ENCODE assay signal across 17 cellular contexts in genomic region chr21:43608664-43609063, GRCh38. TPM values are rescaled to one million over a fixed set of nuclear protein-coding genes. Genes with fewer than 3 reads are reported as not detected.
DNase-seq lines count a peak whose midpoint lies in the region; FAIRE-seq and TF ChIP-seq lines count a peak whose summit lies in the region.
"Had no signal": no experiment of that assay in that cellular context is flagged by ENCODE, and none has a peak within 500 bp of the region (broad histone marks: within the 10 kb centered on the region; RNA-seq: fewer than 3 reads in every experiment).

No MANE protein-coding gene starts in this region.

- no peaks in the 10 kb centered on the region for H3K27me3 Mint-ChIP-seq in osteocyte (ENCODE audit: unreplicated experiment)
- H3K27me3 Mint-ChIP-seq: IgD-negative memory B cell had no signal

- H3K79me2 ChIP-seq in ACC112 (ENCODE audit: control insufficient read depth, insufficient read depth, low read length, unreplicated experiment) (no peaks in the 10 kb centered on the region), endothelial cell of umbilical vein (ENCODE audit: control insufficient read depth, insufficient read depth, low read length) (no peaks in the 10 kb centered on the region)

- H3K27ac ChIP-seq in ACC112 (ENCODE audit: low read depth, low read length) = peak overlapping the region; percentile 82
- H3K27ac ChIP-seq in endothelial cell of umbilical vein (ENCODE audit: insufficient read depth, low read depth, low read length) = no peak overlapping the region
- no peak overlapping the region for H3K27ac ChIP-seq in spleen

- H3K4me1 Mint-ChIP-seq in osteocyte (ENCODE audit: unreplicated experiment) = peaks cover 61% of the 10 kb centered on the region

- TF ChIP-seq CTCF in endothelial cell of umbilical vein (IDR thresholded peaks at IDR 0.05; ENCODE audit: extremely low read depth in 1 of 2, insufficient read depth in 1 of 2, low read depth in 1 of 2, low read length in 2 of 2) (no peak), osteocyte (IDR thresholded peaks at IDR 0.05) (no peak), spleen (IDR thresholded peaks at IDR 0.05 in 8 of 11, conservative IDR thresholded peaks at IDR 0.05 in 3 of 11) (no peak)

- WGBS in spleen, 5 donors = 85 to 97% (median 96%) methylated on average over 2 of the region's 2 CpGs

- no peak overlapping the region for H2AFZ ChIP-seq in ACC112 (ENCODE audit: low read length, unreplicated experiment)
- no peak overlapping the region for H2AFZ ChIP-seq in endothelial cell of umbilical vein (ENCODE audit: low read depth, low read length)

- dilution Hi-C loops in endothelial cell of umbilical vein (cut with MboI; ENCODE audit: extremely low pct_ligation_motif_present, low sequenced_read_pairs) = no loop called here

- FAIRE-seq in endothelial cell of umbilical vein (lab: Jason Lieb, UNC) = peak; percentile 4
- FAIRE-seq: A204.1, GM19239 had no signal

- no peak overlapping the region for H3K4me2 ChIP-seq in endothelial cell of umbilical vein (ENCODE audit: insufficient read depth, low read length)

- peak; percentile 46 for DNase-seq in NCI-H226
- no peak for DNase-seq in endothelial cell of umbilical vein (ENCODE audit: low read depth, low spot score)
- DNase-seq in osteocyte (ENCODE audit: extremely low spot score, unreplicated experiment) = no peak
- no peak for DNase-seq in activated gamma-delta T cell (lab: John Stamatoyannopoulos, UW)
- DNase-seq in spleen = no peak
- DNase-seq in posterior cingulate gyrus = no peak
- DNase-seq: H9, MM.1S, NCI-H1092 treated with DMSO at 0.1 percent for 48 hours, NCI-H524 treated with DMSO at 0.1 percent for 48 hours, Peyer's patch, SHP77 treated with DMSO at 0.1 percent for 48 hours had no signal

- H3K4me1 ChIP-seq in ACC112 (ENCODE audit: control insufficient read depth, insufficient read depth, low read length, unreplicated experiment) (peaks cover 53% of the 10 kb centered on the region), endothelial cell of umbilical vein (ENCODE audit: control insufficient read depth, extremely low read depth, insufficient read depth, low read length) (peaks cover 16% of the 10 kb centered on the region), spleen (peaks cover 0 to 6% (median 0%) of the 10 kb centered on the region in 6 donors)

- POLR2A ChIA-PET in endothelial cell of umbilical vein (lab: Charles Lee) = no interaction called here

- BruUV-seq in endothelial cell of umbilical vein (replicated peaks; lab: Mats Ljungman, UMichigan) = no TSS peak

- H3K4me3 ChIP-seq in ACC112 (ENCODE audit: low read depth, low read length) (no peak overlapping the region), endothelial cell of umbilical vein (replicated peaks in 1 of 3; ENCODE audit: insufficient read depth in 1 of 3, low read depth in 1 of 3, low read length in 3 of 3) (no peak overlapping the region), spleen (no peak overlapping the region)
- H3K4me3 ChIP-seq: Peyer's patch had no signal

- intact Hi-C loops in endothelial cell of umbilical vein (cut with micrococcal nuclease) (no loop called here), spleen (cut with DNase I; ENCODE audit: low total_unique reads) (no loop called here), posterior cingulate gyrus (cut with DNase I) (no loop called here)

- H3K36me3 ChIP-seq in ACC112 (ENCODE audit: insufficient read depth, low read length) = no peaks in the 10 kb centered on the region
- no peaks in the 10 kb centered on the region for H3K36me3 ChIP-seq in endothelial cell of umbilical vein (ENCODE audit: control insufficient read depth in 2 of 2, extremely low read depth in 1 of 2, insufficient read depth in 2 of 2, low read length in 2 of 2)
- no peaks in the 10 kb centered on the region for H3K36me3 ChIP-seq in spleen
- H3K36me3 ChIP-seq: Peyer's patch had no signal

- H3K9me1 ChIP-seq in endothelial cell of umbilical vein (replicated peaks; ENCODE audit: control insufficient read depth, extremely low read depth, insufficient read depth, low read length) = no peaks in the 10 kb centered on the region

- H3K4me3 Mint-ChIP-seq in osteocyte (ENCODE audit: unreplicated experiment) = no peak overlapping the region
- H3K4me3 Mint-ChIP-seq: H9 had no signal

- CTCF ChIA-PET in endothelial cell of umbilical vein (lab: Charles Lee) = no interaction called here

- peaks cover 12% of the 10 kb centered on the region for H3K9me3 Mint-ChIP-seq in osteocyte (ENCODE audit: unreplicated experiment)
- H3K9me3 Mint-ChIP-seq: CD14-positive monocyte, H9, IgD-negative memory B cell had no signal

- H3K27ac Mint-ChIP-seq in osteocyte (ENCODE audit: unreplicated experiment) = peak overlapping the region; percentile 88

- H4K20me1 ChIP-seq in endothelial cell of umbilical vein (replicated peaks; ENCODE audit: control insufficient read depth, extremely low read depth, insufficient read depth, low read length) = no peaks in the 10 kb centered on the region

- H3K27me3 ChIP-seq in ACC112 (ENCODE audit: insufficient read depth, low read length) = no peaks in the 10 kb centered on the region
- no peaks in the 10 kb centered on the region for H3K27me3 ChIP-seq in endothelial cell of umbilical vein (ENCODE audit: control insufficient read depth in 2 of 2, insufficient read depth in 2 of 2, low read length in 2 of 2)
- H3K27me3 ChIP-seq in spleen (replicated peaks in 1 of 7) = no peaks in the 10 kb centered on the region
- H3K27me3 ChIP-seq: Peyer's patch had no signal

- no peaks in the 10 kb centered on the region for H3K9me3 ChIP-seq in endothelial cell of umbilical vein (replicated peaks; ENCODE audit: control insufficient read depth, insufficient read depth, low read length)
- H3K9me3 ChIP-seq in spleen = no peaks in the 10 kb centered on the region
- H3K9me3 ChIP-seq: Peyer's patch had no signal

- H3K36me3 Mint-ChIP-seq in osteocyte (ENCODE audit: unreplicated experiment) = peaks cover 9% of the 10 kb centered on the region
- H3K36me3 Mint-ChIP-seq: CD14-positive monocyte, IgD-negative memory B cell had no signal

- TF ChIP-seq POLR2A in endothelial cell of umbilical vein (IDR thresholded peaks at IDR 0.05; ENCODE audit: low read depth, low read length) = no peak
- TF ChIP-seq POLR2A in spleen (IDR thresholded peaks at IDR 0.05) = no peak

- H3K9ac ChIP-seq in endothelial cell of umbilical vein (replicated peaks; ENCODE audit: extremely low read depth, insufficient read depth, low read length) = no peak overlapping the region

TF ChIP-seq in endothelial cell of umbilical vein, 7 proteins besides CTCF, POLR2A, EP300 and RAD21:
- TF ChIP-seq MYC (IDR thresholded peaks at IDR 0.05; ENCODE audit: low read depth, low read length) (no peak), EZH2 (IDR thresholded peaks at IDR 0.05; ENCODE audit: borderline replicate concordance, low read depth, low read length, severe bottlenecking) (no peak), GATA2 (IDR thresholded peaks at IDR 0.05; ENCODE audit: insufficient read depth, insufficient read length, low read depth, low read length) (no peak)
TF ChIP-seq in endothelial cell of umbilical vein: peak in this region for 0.

RNA-seq across cellular contexts. Expression of gene HSF2BP, which starts 50.6 kb away (rescaled TPM):
- total RNA-seq in endothelial cell of umbilical vein = 0.55 and 0.67 TPM in 2 replicates
- 0.37 and 0.41 TPM in 2 replicates for polyA plus RNA-seq in endothelial cell of umbilical vein
- 0.41 and 0.58 TPM in 2 replicates for polyA plus RNA-seq in endothelial cell of umbilical vein (2011; cell fraction: cytosol; rRNA removed)
- 0.43 and 0.61 TPM in 2 replicates for polyA plus RNA-seq in endothelial cell of umbilical vein (2011; cell fraction: nucleus; rRNA removed)
- polyA plus RNA-seq in endothelial cell of umbilical vein (2012) = 0.39 and 0.57 TPM in 2 replicates
- 0.58 and 0.70 TPM in 2 replicates for polyA minus RNA-seq in endothelial cell of umbilical vein
- polyA minus RNA-seq in endothelial cell of umbilical vein (2011; cell fraction: cytosol; rRNA and poly(A)+ RNA removed) = 2.2 TPM
- polyA minus RNA-seq in endothelial cell of umbilical vein (2011; cell fraction: nucleus; rRNA and poly(A)+ RNA removed) = 0.96 and 1.0 TPM in 2 replicates
- total RNA-seq in osteocyte = 3.4 and 3.7 TPM in 2 replicates
- total RNA-seq in spleen = 1 to 10 TPM in 2 of 7 donors, under 1 TPM in 3, not detected in 2; 0.19 to 1.9 (median 0.58) TPM
- polyA plus RNA-seq in spleen = under 1 TPM; 0.13 to 0.35 (median 0.19) TPM

RNA-seq across cellular contexts. Expression of gene RRP1B, which starts 50.7 kb away (rescaled TPM):
- total RNA-seq in endothelial cell of umbilical vein (39.9 and 40.1 TPM in 2 replicates), osteocyte (26.0 and 26.5 TPM in 2 replicates), spleen (10 to 100 TPM; 25.3 to 28.9 (median 25.7) TPM)
- polyA plus RNA-seq in endothelial cell of umbilical vein (11.6 and 13.0 TPM in 2 replicates), spleen (10 to 100 TPM in 2 of 3 donors, 1 to 10 TPM in 1; 7.9 to 11.6 (median 10.1) TPM)
- 16.1 and 16.6 TPM in 2 replicates for polyA plus RNA-seq in endothelial cell of umbilical vein (2011; cell fraction: cytosol; rRNA removed)
- 18.7 and 22.4 TPM in 2 replicates for polyA plus RNA-seq in endothelial cell of umbilical vein (2011; cell fraction: nucleus; rRNA removed)
- polyA plus RNA-seq in endothelial cell of umbilical vein (2012) = 28.5 and 31.5 TPM in 2 replicates
- 22.3 and 22.7 TPM in 2 replicates for polyA minus RNA-seq in endothelial cell of umbilical vein
- 32.8 TPM for polyA minus RNA-seq in endothelial cell of umbilical vein (2011; cell fraction: cytosol; rRNA and poly(A)+ RNA removed)
- polyA minus RNA-seq in endothelial cell of umbilical vein (2011; cell fraction: nucleus; rRNA and poly(A)+ RNA removed) = 11.1 and 11.7 TPM in 2 replicates
